9 cellular contexts compared by ENCODE assay signal in genomic region chr11:60951611-60951908, GRCh38. TPM values are rescaled to one million over a fixed set of nuclear protein-coding genes. Genes with fewer than 3 reads are reported as not detected.
A peak's percentile ranks its signal among the peaks of the same experiment; 100 is the strongest.
DNase-seq lines count a peak whose midpoint lies in the region; ATAC-seq and TF ChIP-seq lines count a peak whose summit lies in the region.
"Had no signal": no experiment of that assay in that cellular context is flagged by ENCODE, and none has a peak within 500 bp of the region (broad histone marks: within the 10 kb centered on the region; RNA-seq: fewer than 3 reads in every experiment).

No MANE protein-coding gene starts in this region.

- H3K9ac ChIP-seq in duodenal mucosa (ENCODE audit: low read depth in 1 of 2, low read length in 2 of 2), result peak overlapping the region; percentile 48 to 55

- CTCF ChIA-PET in activated naive CD4-positive, alpha-beta T cell treated with anti-CD3 and anti-CD28 coated beads for 36 hours (lab: Charles Lee), result no interaction called here

- ATAC-seq in upper lobe of right lung (peak; percentile 27), HG02884 (IDR thresholded peaks at IDR 0.05; ENCODE audit: unreplicated experiment) (no peak), GM18873 (IDR thresholded peaks at IDR 0.05; ENCODE audit: low FRiP score, unreplicated experiment) (no peak)

- no peaks in the 10 kb centered on the region for H3K36me3 ChIP-seq in duodenal mucosa (ENCODE audit: control insufficient read depth in 1 of 2, insufficient read depth in 2 of 2, low read length in 2 of 2)
- peaks cover 2% of the 10 kb centered on the region for H3K36me3 ChIP-seq in upper lobe of right lung

- H3K4me3 ChIP-seq in duodenal mucosa (ENCODE audit: low read depth in 1 of 2, low read length in 2 of 2) (peak overlapping the region; percentile 61 to 81), mononuclear cell (ENCODE audit: low read length) (peak overlapping the region; percentile 54), upper lobe of right lung (peak overlapping the region; percentile 62)

- peaks cover 27% of the 10 kb centered on the region for H3K4me1 Mint-ChIP-seq in activated naive CD4-positive, alpha-beta T cell treated with anti-CD3 and anti-CD28 coated beads for 36 hours (ENCODE audit: low read depth)

- peak; percentile 15 for DNase-seq in activated naive CD4-positive, alpha-beta T cell treated with anti-CD3 and anti-CD28 coated beads for 36 hours
- no peak for DNase-seq in activated naive CD4-positive, alpha-beta T cell treated with Interleukin-2 at 50 U/mL for 16 hours
- DNase-seq in upper lobe of right lung, result no peak
- no peak for DNase-seq in GM19238 (ENCODE audit: insufficient read length, low spot score)

- H3K9me3 ChIP-seq in duodenal mucosa (ENCODE audit: control insufficient read depth in 1 of 2, low read length in 2 of 2), result no peaks in the 10 kb centered on the region
- H3K9me3 ChIP-seq in mononuclear cell (ENCODE audit: low read depth, low read length), result no peaks in the 10 kb centered on the region
- H3K9me3 ChIP-seq in upper lobe of right lung, result no peaks in the 10 kb centered on the region

- peak overlapping the region; percentile 69 for H3K27ac Mint-ChIP-seq in activated naive CD4-positive, alpha-beta T cell treated with anti-CD3 and anti-CD28 coated beads for 36 hours

- H3K9me3 Mint-ChIP-seq in activated naive CD4-positive, alpha-beta T cell treated with anti-CD3 and anti-CD28 coated beads for 36 hours, result no peaks in the 10 kb centered on the region

- no peaks in the 10 kb centered on the region for H3K36me3 Mint-ChIP-seq in activated naive CD4-positive, alpha-beta T cell treated with anti-CD3 and anti-CD28 coated beads for 36 hours (ENCODE audit: low read depth)
- H3K36me3 Mint-ChIP-seq: CD4-positive, CD25-positive, alpha-beta regulatory T cell had no signal

- H3K27ac ChIP-seq in duodenal mucosa (ENCODE audit: low read depth, low read length) (peak overlapping the region; percentile 51), upper lobe of right lung (peak overlapping the region; percentile 90)

- peaks cover 0 to 12% of the 10 kb centered on the region in 2 donors for H3K4me1 ChIP-seq in duodenal mucosa (ENCODE audit: control insufficient read depth in 1 of 2, insufficient read depth in 2 of 2, low read length in 2 of 2)
- peaks cover 75% of the 10 kb centered on the region for H3K4me1 ChIP-seq in mononuclear cell (ENCODE audit: insufficient read depth, low read length)
- H3K4me1 ChIP-seq in upper lobe of right lung, result peaks cover 23% of the 10 kb centered on the region

- intact Hi-C loops in activated naive CD4-positive, alpha-beta T cell treated with anti-CD3 and anti-CD28 coated beads for 36 hours (cut with micrococcal nuclease), result loop anchor here (5.0 kb wide), 1 partner anchor 109 kb away; the partner anchor contains the start of gene CCDC86
- intact Hi-C loops in upper lobe of right lung (cut with DNase I), result no loop called here

- no peaks in the 10 kb centered on the region for H3K27me3 Mint-ChIP-seq in activated naive CD4-positive, alpha-beta T cell treated with anti-CD3 and anti-CD28 coated beads for 36 hours (ENCODE audit: low read depth)

- peak overlapping the region; percentile 68 for H3K4me3 Mint-ChIP-seq in activated naive CD4-positive, alpha-beta T cell treated with anti-CD3 and anti-CD28 coated beads for 36 hours

- no peak for TF ChIP-seq CTCF in upper lobe of right lung (IDR thresholded peaks at IDR 0.05)

- H3K27me3 ChIP-seq in duodenal mucosa (ENCODE audit: control insufficient read depth in 1 of 2, insufficient read depth in 2 of 2, low read length in 2 of 2) (no peaks in the 10 kb centered on the region), mononuclear cell (ENCODE audit: insufficient read depth, low read length) (no peaks in the 10 kb centered on the region), upper lobe of right lung (no peaks in the 10 kb centered on the region)

RNA-seq across cellular contexts. Expression of gene SLC15A3, which starts 0.4 kb away (rescaled TPM):
- 1 to 10 TPM; 5.6 to 5.8 TPM for total RNA-seq in activated naive CD4-positive, alpha-beta T cell treated with anti-CD3 and anti-CD28 coated beads for 36 hours
- total RNA-seq in mononuclear cell (77.6 TPM), upper lobe of right lung (139 TPM)

RNA-seq across cellular contexts. Expression of gene CD6, which starts 19.9 kb away (rescaled TPM):
- 100 to 1,000 TPM; 227 to 234 TPM for total RNA-seq in activated naive CD4-positive, alpha-beta T cell treated with anti-CD3 and anti-CD28 coated beads for 36 hours
- total RNA-seq in mononuclear cell (176 TPM), upper lobe of right lung (3.9 TPM)

RNA-seq across cellular contexts. Expression of gene TMEM132A, which starts 27.3 kb away (rescaled TPM):
- 1 to 10 TPM; 1.2 to 2.3 TPM for total RNA-seq in activated naive CD4-positive, alpha-beta T cell treated with anti-CD3 and anti-CD28 coated beads for 36 hours
- total RNA-seq in mononuclear cell (0.42 TPM), upper lobe of right lung (18.4 TPM)
- total RNA-seq: CD4-positive, CD25-positive, alpha-beta regulatory T cell had no signal

RNA-seq across cellular contexts. Expression of gene TMEM109, which starts 37.6 kb away (rescaled TPM):
- total RNA-seq in activated naive CD4-positive, alpha-beta T cell treated with anti-CD3 and anti-CD28 coated beads for 36 hours, result 100 to 1,000 TPM in 1 of 2 experiments, 10 to 100 TPM in 1; 94.0 to 103 TPM
- total RNA-seq in mononuclear cell (24.0 TPM), upper lobe of right lung (156 TPM)

RNA-seq across cellular contexts. Expression of gene PRPF19, which starts 45.2 kb away (rescaled TPM):
- total RNA-seq in activated naive CD4-positive, alpha-beta T cell treated with anti-CD3 and anti-CD28 coated beads for 36 hours, result 100 to 1,000 TPM; 108 to 119 TPM
- 32.0 TPM for total RNA-seq in mononuclear cell
- 59.8 TPM for total RNA-seq in upper lobe of right lung

Comparison
In these comparisons a context has a peak if more than half of its experiments do, and no peak if none do; other contexts are left out.
1. RNA of gene SLC15A3, which starts 0.4 kb away (total RNA-seq): 139 TPM in upper lobe of right lung (single experiment) and 77.6 TPM in mononuclear cell (single experiment); 5.6 to 5.8 TPM in activated naive CD4-positive, alpha-beta T cell treated with anti-CD3 and anti-CD28 coated beads for 36 hours; every median in the first group is over 10 times any median in the second.
2. RNA of gene CD6, which starts 19.9 kb away (total RNA-seq): 227 to 234 TPM in activated naive CD4-positive, alpha-beta T cell treated with anti-CD3 and anti-CD28 coated beads for 36 hours and 176 TPM in mononuclear cell (single experiment); 3.9 TPM in upper lobe of right lung (single experiment); every median in the first group is over 10 times any median in the second.
3. Peak in every context shown above with its lines, with median percentiles within 50 percentile points of each other: H3K4me3 ChIP-seq.